In genomic region chr3:53691885-53692284, GRCh38 we compare ENCODE assay signal across 27 cellular contexts.
"Had no signal": no experiment of that assay in that cellular context is flagged by ENCODE, and none has a peak within 500 bp of the region (broad histone marks: within the 10 kb centered on the region; RNA-seq: fewer than 3 reads in every experiment).

No MANE protein-coding gene starts in this region.

- ATAC-seq: natural killer cell; psoas muscle; right cardiac atrium; sciatic nerve; stimulated activated effector memory CD8-positive, alpha-beta T cell treated with anti-CD3 and anti-CD28 coated beads, Interleukin-12 subunit alpha, Interleukin-12 subunit beta, amount 100 ng/mL, for 72 hours; stimulated activated naive B cell treated with anti-CD40 and anti-IgM and Interleukin-4, amounts not matched to agents 10 μg/mL and 1 μg/mL and 100 μg/mL, for 72 hours had no signal

- H3K4me1 ChIP-seq: parathyroid adenoma, psoas muscle, stomach, thyroid gland, vagina had no signal

- H3K36me3 ChIP-seq: neural progenitor cell, ovary, stomach, thoracic aorta, thyroid gland, tibial nerve, upper lobe of left lung, vagina had no signal

- H3K9ac ChIP-seq: neural progenitor cell, parathyroid adenoma had no signal

- H3K27me3 Mint-ChIP-seq: stimulated activated naive CD8-positive, alpha-beta T cell treated with anti-CD3 and anti-CD28 coated beads, Interleukin-15, Interleukin-2, amounts not matched to agents 100 ng/mL and 50 ng/mL, for 24 hours had no signal

- FAIRE-seq: urothelium cell line had no signal

- H3K27ac Mint-ChIP-seq: natural killer cell; nephron; neural progenitor cell; progenitor cell of endocrine pancreas; stimulated activated effector memory CD8-positive, alpha-beta T cell treated with anti-CD3 and anti-CD28 coated beads, Interleukin-12 subunit alpha, Interleukin-12 subunit beta, amount 100 ng/mL, for 72 hours; stimulated activated naive B cell treated with anti-CD40 and anti-IgM and Interleukin-4, amounts not matched to agents 10 μg/mL and 1 μg/mL and 100 μg/mL, for 72 hours; stimulated activated naive CD8-positive, alpha-beta T cell treated with anti-CD3 and anti-CD28 coated beads, Interleukin-15, Interleukin-2, amounts not matched to agents 100 ng/mL and 50 ng/mL, for 24 hours had no signal

- H3K9me3 ChIP-seq: ovary, psoas muscle, stomach, thoracic aorta, thyroid gland, tibial nerve, upper lobe of left lung, vagina had no signal

- H3K4me1 Mint-ChIP-seq: stimulated activated effector memory CD8-positive, alpha-beta T cell treated with anti-CD3 and anti-CD28 coated beads, Interleukin-12 subunit alpha, Interleukin-12 subunit beta, amount 100 ng/mL, for 72 hours had no signal

- H3K4me3 ChIP-seq: neural progenitor cell, ovary, psoas muscle, skin epidermis, stomach, thoracic aorta, thyroid gland, tibial nerve, upper lobe of left lung, vagina had no signal

- H3K27me3 ChIP-seq: neural progenitor cell, ovary, stomach, thyroid gland, tibial nerve, upper lobe of left lung, vagina had no signal

- H3K4me3 Mint-ChIP-seq: natural killer cell; nephron; neural progenitor cell; stimulated activated effector memory CD8-positive, alpha-beta T cell treated with anti-CD3 and anti-CD28 coated beads, Interleukin-12 subunit alpha, Interleukin-12 subunit beta, amount 100 ng/mL, for 72 hours; stimulated activated naive B cell treated with anti-CD40 and anti-IgM and Interleukin-4, amounts not matched to agents 10 μg/mL and 1 μg/mL and 100 μg/mL, for 72 hours; stimulated activated naive CD8-positive, alpha-beta T cell treated with anti-CD3 and anti-CD28 coated beads, Interleukin-15, Interleukin-2, amounts not matched to agents 100 ng/mL and 50 ng/mL, for 24 hours had no signal

- H3K9me3 Mint-ChIP-seq: natural killer cell; nephron; neural progenitor cell; stimulated activated effector memory CD8-positive, alpha-beta T cell treated with anti-CD3 and anti-CD28 coated beads, Interleukin-12 subunit alpha, Interleukin-12 subunit beta, amount 100 ng/mL, for 72 hours; stimulated activated naive B cell treated with anti-CD40 and anti-IgM and Interleukin-4, amounts not matched to agents 10 μg/mL and 1 μg/mL and 100 μg/mL, for 72 hours; stimulated activated naive CD8-positive, alpha-beta T cell treated with anti-CD3 and anti-CD28 coated beads, Interleukin-15, Interleukin-2, amounts not matched to agents 100 ng/mL and 50 ng/mL, for 24 hours had no signal

- H3K27ac ChIP-seq: neural progenitor cell, ovary, parathyroid adenoma, psoas muscle, skin epidermis, stomach, thoracic aorta, thyroid gland, tibial nerve, upper lobe of left lung, vagina had no signal

- H3K36me3 Mint-ChIP-seq: natural killer cell; neural progenitor cell; stimulated activated effector memory CD8-positive, alpha-beta T cell treated with anti-CD3 and anti-CD28 coated beads, Interleukin-12 subunit alpha, Interleukin-12 subunit beta, amount 100 ng/mL, for 72 hours; stimulated activated naive B cell treated with anti-CD40 and anti-IgM and Interleukin-4, amounts not matched to agents 10 μg/mL and 1 μg/mL and 100 μg/mL, for 72 hours had no signal

- DNase-seq: natural killer cell; occipital lobe; ovary; posterior cingulate gyrus; psoas muscle; right cardiac atrium; stimulated activated CD4-positive, alpha-beta T cell treated with anti-CD3 and anti-CD28 coated beads, Interleukin-15, amount 100 ng/mL, for 24 hours; stimulated activated CD4-positive, alpha-beta T cell treated with anti-CD3 and anti-CD28 coated beads, Interleukin-2, amount 100 ng/mL, for 24 hours; stimulated activated CD4-positive, alpha-beta T cell treated with anti-CD3 and anti-CD28 coated beads, Interleukin-2, amount 100 ng/mL, for 48 hours; stimulated activated CD4-positive, alpha-beta T cell treated with anti-CD3 and anti-CD28 coated beads, Interleukin-4, amount 100 ng/mL, for 24 hours; stimulated activated naive B cell treated with anti-CD40 and anti-IgM and Interleukin-4, amounts not matched to agents 10 μg/mL and 1 μg/mL and 100 μg/mL, for 72 hours; stimulated activated naive CD4-positive, alpha-beta T cell treated with Interleukin-2 at 50 U/mL for 16 hours; stomach; thyroid gland; upper lobe of left lung had no signal
